In the genomic region with DNA sequence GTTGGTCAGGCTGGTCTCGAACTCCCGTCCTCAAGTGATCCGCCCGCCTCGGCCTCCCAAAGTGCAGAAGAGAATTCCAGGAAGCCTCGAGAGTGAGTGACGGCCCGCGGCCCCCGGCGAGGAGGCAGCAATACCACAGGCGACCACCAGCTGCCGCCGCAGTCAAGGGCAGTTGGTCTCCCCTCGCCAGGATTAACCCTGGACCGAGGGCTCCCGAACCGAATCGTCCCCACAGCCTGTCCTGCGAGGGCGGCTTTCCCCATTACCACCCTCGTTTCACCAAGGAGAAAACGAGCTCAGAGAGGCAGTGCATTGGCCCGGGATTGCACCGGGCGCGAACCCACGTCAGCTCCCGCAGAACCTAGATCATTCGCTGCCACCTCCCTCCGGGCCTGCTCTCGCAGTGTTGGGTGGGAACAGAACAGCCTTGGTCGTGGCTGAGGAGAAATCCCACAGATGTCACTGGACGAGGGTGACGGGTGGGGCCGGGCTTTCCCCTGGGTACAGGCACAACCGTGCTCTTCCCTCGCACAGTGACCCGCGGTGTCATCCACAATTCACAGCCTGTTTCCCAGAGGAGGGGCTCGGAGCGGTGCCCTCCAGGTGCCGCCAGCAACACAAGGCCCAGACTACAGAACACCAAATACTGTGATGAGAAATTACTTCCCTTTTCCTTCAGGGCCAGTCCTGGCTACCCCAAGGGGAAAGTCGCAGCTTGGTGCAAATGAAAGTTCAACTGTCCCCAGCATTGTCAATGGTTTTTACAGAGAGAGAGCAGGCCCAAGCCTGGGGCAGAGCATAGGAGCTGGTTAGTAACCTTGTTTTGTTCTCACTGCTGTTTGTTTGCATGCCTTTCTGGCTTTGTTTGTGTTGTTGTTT, we compare ENCODE assay signal across 9 cellular contexts. TPM values are rescaled to one million over a fixed set of nuclear protein-coding genes. Genes with fewer than 3 reads are reported as not detected.
DNase-seq lines count a peak whose midpoint lies in the region; ATAC-seq and TF ChIP-seq lines count a peak whose summit lies in the region.
"Had no signal": no experiment of that assay in that cellular context is flagged by ENCODE, and none has a peak within 500 bp of the region (broad histone marks: within the 10 kb centered on the region; RNA-seq: fewer than 3 reads in every experiment).

No MANE protein-coding gene starts in this region.

- no peaks in the 10 kb centered on the region for H3K36me3 ChIP-seq in MM.1S (replicated peaks; ENCODE audit: insufficient read depth, low read length)
- no peaks in the 10 kb centered on the region for H3K36me3 ChIP-seq in neural progenitor cell

- no peaks in the 10 kb centered on the region for H3K9me3 ChIP-seq in MM.1S (replicated peaks; ENCODE audit: insufficient read depth, low read length)
- H3K9me3 ChIP-seq in neural progenitor cell (ENCODE audit: low read depth), result no peaks in the 10 kb centered on the region

- DNase-seq in MM.1S (no peak), fibroblast of pulmonary artery (ENCODE audit: low read depth) (peak; percentile 6), neural progenitor cell (ENCODE audit: low spot score) (peak; percentile 77), ureter (ENCODE audit: low spot score) (no peak)
- no peak for DNase-seq in activated CD8-positive, alpha-beta memory T cell treated with anti-CD3 and anti-CD28 coated beads, Interleukin-2, amount 50 U/mL, for 4 hours
- DNase-seq in stimulated activated CD4-positive, alpha-beta T cell treated with anti-CD3 and anti-CD28 coated beads, Interleukin-2, amount 100 ng/mL, for 48 hours, result no peak

- no peaks in the 10 kb centered on the region for H4K20me1 ChIP-seq in MM.1S (ENCODE audit: insufficient read depth, low read length)
- no peaks in the 10 kb centered on the region for H4K20me1 ChIP-seq in neural progenitor cell (ENCODE audit: low read depth)

- H3K27me3 Mint-ChIP-seq in neural progenitor cell (ENCODE audit: insufficient read depth, low read depth), result peaks cover 19% of the 10 kb centered on the region

- H3K27me3 ChIP-seq in MM.1S (replicated peaks; ENCODE audit: insufficient read depth, low read length) (peaks cover 74% of the 10 kb centered on the region), neural progenitor cell (peaks cover 19% of the 10 kb centered on the region)

- no peak for ATAC-seq in HG02870 (IDR thresholded peaks at IDR 0.05; ENCODE audit: unreplicated experiment)

- no peaks in the 10 kb centered on the region for H3K9me2 ChIP-seq in MM.1S (replicated peaks; ENCODE audit: insufficient read depth, low read length)

- peaks cover 17% of the 10 kb centered on the region for H3K9me3 Mint-ChIP-seq in neural progenitor cell

- H3K27ac ChIP-seq in C4-2B (no peak overlapping the region), MM.1S (ENCODE audit: low read length) (no peak overlapping the region), neural progenitor cell (no peak overlapping the region)
- H3K27ac ChIP-seq: RWPE1 had no signal

- H2AFZ ChIP-seq in MM.1S (ENCODE audit: low read length) (no peak overlapping the region), neural progenitor cell (replicated peaks) (peak overlapping the region; percentile 38)

- H3K4me1 Mint-ChIP-seq in neural progenitor cell, result peaks cover 25% of the 10 kb centered on the region

- H3K4me3 ChIP-seq in MM.1S (ENCODE audit: low read length) (no peak overlapping the region), fibroblast of pulmonary artery (replicated peaks; ENCODE audit: low read depth, low read length) (no peak overlapping the region), neural progenitor cell (no peak overlapping the region)

- H3K4me1 ChIP-seq in MM.1S (ENCODE audit: low read length) (no peaks in the 10 kb centered on the region), neural progenitor cell (peaks cover 11% of the 10 kb centered on the region)

- peak; percentile 32 for TF ChIP-seq CTCF in C4-2B (conservative IDR thresholded peaks at IDR 0.05)
- peak; percentile 31; the same call in 1 of the 2 replicates for TF ChIP-seq CTCF in MM.1S (IDR thresholded peaks at IDR 0.05; ENCODE audit: low read length)
- TF ChIP-seq CTCF in fibroblast of pulmonary artery (IDR thresholded peaks at IDR 0.05; ENCODE audit: low read length, missing control alignments), result peak; percentile 23
- TF ChIP-seq CTCF in neural progenitor cell (IDR thresholded peaks at IDR 0.05), result peak; percentile 72

- H3K27ac Mint-ChIP-seq in neural progenitor cell, result peak overlapping the region; percentile 79

- H3K9ac ChIP-seq in MM.1S (ENCODE audit: low read length) (no peak overlapping the region), neural progenitor cell (no peak overlapping the region)

- H3F3A ChIP-seq in MM.1S (ENCODE audit: insufficient read depth, low read length) (no peaks in the 10 kb centered on the region), neural progenitor cell (ENCODE audit: low read depth) (peaks cover 16% of the 10 kb centered on the region)

- H3K4me3 Mint-ChIP-seq in neural progenitor cell, result no peak overlapping the region

- H3K79me2 ChIP-seq in MM.1S (ENCODE audit: low read length) (no peaks in the 10 kb centered on the region), neural progenitor cell (ENCODE audit: low read depth) (no peaks in the 10 kb centered on the region)

- no peak overlapping the region for H3K4me2 ChIP-seq in MM.1S (ENCODE audit: low read depth, low read length)
- no peak overlapping the region for H3K4me2 ChIP-seq in neural progenitor cell

- H3K36me3 Mint-ChIP-seq in neural progenitor cell, result no peaks in the 10 kb centered on the region

RNA-seq across cellular contexts. Expression of a gene that starts 24.8 kb away (rescaled TPM):
- total RNA-seq in neural progenitor cell (ENCODE audit: low replicate concordance) (2.3 and 18.6 TPM in 2 replicates), ureter (1.1 TPM)

RNA-seq across cellular contexts. Expression of a gene that starts 39.6 kb away (rescaled TPM):
- total RNA-seq in neural progenitor cell (ENCODE audit: low replicate concordance) (12.9 and 20.6 TPM in 2 replicates), ureter (37.9 TPM)

Comparison
In these comparisons a context has a peak if more than half of its experiments do, and no peak if none do; other contexts are left out.
1. DNase-seq: peak in fibroblast of pulmonary artery (single experiment) and neural progenitor cell (single experiment); none in MM.1S (single experiment), ureter (single experiment), activated CD8-positive, alpha-beta memory T cell treated with anti-CD3 and anti-CD28 coated beads, Interleukin-2, amount 50 U/mL, for 4 hours (single experiment) and stimulated activated CD4-positive, alpha-beta T cell treated with anti-CD3 and anti-CD28 coated beads, Interleukin-2, amount 100 ng/mL, for 48 hours (0 of 2).
2. Peak in every context shown above with its lines, with median percentiles within 50 percentile points of each other: CTCF ChIP-seq.